Comparison of ENCODE assay signal across 19 cellular contexts in genomic region chr10:115649217-115649616, GRCh38.
DNase-seq lines count a peak whose midpoint lies in the region; ATAC-seq, FAIRE-seq and TF ChIP-seq lines count a peak whose summit lies in the region.
"Had no signal": no experiment of that assay in that cellular context is flagged by ENCODE, and none has a peak within 500 bp of the region (broad histone marks: within the 10 kb centered on the region; RNA-seq: fewer than 3 reads in every experiment).

No MANE protein-coding gene starts in this region.

- H3K9ac ChIP-seq in SK-N-SH = no peak overlapping the region
- H3K9ac ChIP-seq: GM23248 had no signal

- DNase-seq in NCI-H1694 treated with DMSO at 0.1 percent for 48 hours (lab: John Stamatoyannopoulos, UW) = peak; percentile 3
- DNase-seq in NCI-H1694 (lab: John Stamatoyannopoulos, UW) = no peak
- peak; percentile 39 for DNase-seq in NCI-H69 (lab: John Stamatoyannopoulos, UW)
- DNase-seq in SK-N-SH = peak; percentile 11
- DNase-seq in nucleus accumbens (lab: John Stamatoyannopoulos, UW) = no peak
- no peak for DNase-seq in SIG-M5 treated with dmso at 0.1 percent for 504 hours (lab: John Stamatoyannopoulos, UW; ENCODE audit: unreplicated experiment)
- no peak for DNase-seq in naive thymus-derived CD8-positive, alpha-beta T cell
- DNase-seq: C1 segment of cervical spinal cord; Calu3; CD4-positive, alpha-beta memory T cell; COR-L47; DND-41; GM23248; H9 had no signal

- no peak for TF ChIP-seq CTCF in SK-N-SH (IDR thresholded peaks at IDR 0.05)

- no peaks in the 10 kb centered on the region for H3K79me2 ChIP-seq in SK-N-SH (ENCODE audit: insufficient read depth)

- peaks cover 0 to 4% (median 0%) of the 10 kb centered on the region in 9 donors for H3K9me3 Mint-ChIP-seq in naive thymus-derived CD8-positive, alpha-beta T cell
- H3K9me3 Mint-ChIP-seq: H9 had no signal

- H3K27ac Mint-ChIP-seq in naive thymus-derived CD8-positive, alpha-beta T cell = no peak overlapping the region
- H3K27ac Mint-ChIP-seq: CD4-positive, alpha-beta memory T cell; H9 had no signal

- H3K4me1 ChIP-seq in SK-N-SH (ENCODE audit: control insufficient read depth in 1 of 2, insufficient read depth in 2 of 2, low read depth in 1 of 2, low read length in 1 of 2) = no peaks in the 10 kb centered on the region; a peak in 1 of 4 replicates

- H3K9me3 ChIP-seq in SK-N-SH = no peaks in the 10 kb centered on the region

- H3K4me3 Mint-ChIP-seq in naive thymus-derived CD8-positive, alpha-beta T cell = no peak overlapping the region
- H3K4me3 Mint-ChIP-seq: CD4-positive, alpha-beta memory T cell; H9 had no signal

- no peaks in the 10 kb centered on the region for H4K20me1 ChIP-seq in SK-N-SH (ENCODE audit: insufficient read depth)

- no peaks in the 10 kb centered on the region for H3K27me3 ChIP-seq in SK-N-SH (ENCODE audit: insufficient read depth)

- H3K27me3 Mint-ChIP-seq in naive thymus-derived CD8-positive, alpha-beta T cell = no peaks in the 10 kb centered on the region
- H3K27me3 Mint-ChIP-seq: CD4-positive, alpha-beta memory T cell had no signal

- 9% methylated on average over 3 of the region's 3 CpGs for WGBS in SK-N-SH (ENCODE audit: low lambda C conversion rate)

- peak; percentile 9 for FAIRE-seq in islet of Langerhans (lab: Jason Lieb, UNC)
- FAIRE-seq: G401.6, GM12892, H1 had no signal

- no peak for TF ChIP-seq RAD21 in SK-N-SH (IDR thresholded peaks at IDR 0.05; ENCODE audit: low read length)

- H3K9me2 ChIP-seq in SK-N-SH = no peaks in the 10 kb centered on the region

- H2AFZ ChIP-seq in SK-N-SH (ENCODE audit: low read depth) = no peak overlapping the region
- H2AFZ ChIP-seq: GM23248 had no signal

- no peak for ATAC-seq in naive thymus-derived CD8-positive, alpha-beta T cell
- ATAC-seq: HCT116 had no signal

- H3K27ac ChIP-seq in SK-N-SH (ENCODE audit: low read depth in 2 of 2, low read length in 1 of 2) = no peak overlapping the region
- H3K27ac ChIP-seq: GM23248 had no signal

- H3K4me3 ChIP-seq in SK-N-SH (ENCODE audit: low read depth in 2 of 2, low read length in 1 of 2) = no peak overlapping the region
- H3K4me3 ChIP-seq: GM23248 had no signal

- no peaks in the 10 kb centered on the region for H3K4me1 Mint-ChIP-seq in naive thymus-derived CD8-positive, alpha-beta T cell
- H3K4me1 Mint-ChIP-seq: CD4-positive, alpha-beta memory T cell had no signal

- TF ChIP-seq EP300 in SK-N-SH (IDR thresholded peaks at IDR 0.05; ENCODE audit: borderline replicate concordance in 1 of 2, low read depth in 1 of 2, low read length in 1 of 2) = peak in 1 of 2 experiments; percentile 35; a peak in 1 of 4 replicates

- no peak overlapping the region for H3K4me2 ChIP-seq in SK-N-SH

- H3K36me3 Mint-ChIP-seq in naive thymus-derived CD8-positive, alpha-beta T cell = no peaks in the 10 kb centered on the region
- H3K36me3 Mint-ChIP-seq: CD4-positive, alpha-beta memory T cell had no signal

- CTCF ChIA-PET in SK-N-SH (lab: Yijun Ruan, JAX) = interaction anchor here (0.9 to 1.4 kb wide), 2 partner anchors 12 to 58 kb away, joined by 3 read pairs; no protein-coding TSS in a partner anchor

- H3K36me3 ChIP-seq in SK-N-SH (replicated peaks in 1 of 2; ENCODE audit: control insufficient read depth in 1 of 2, insufficient read depth in 2 of 2, low read length in 1 of 2) = no peaks in the 10 kb centered on the region

- POLR2A ChIA-PET in SK-N-SH (lab: Yijun Ruan, JAX) = no interaction called here
- POLR2A ChIA-PET in naive thymus-derived CD8-positive, alpha-beta T cell (lab: Charles Lee) = no interaction called here

- H3F3A ChIP-seq in SK-N-SH (replicated peaks; ENCODE audit: insufficient read depth) = no peaks in the 10 kb centered on the region

TF ChIP-seq in SK-N-SH, 30 proteins besides CTCF, POLR2A, EP300 and RAD21:
- TF ChIP-seq GATA2 (CRISPR knock-in tag; IDR thresholded peaks at IDR 0.05) (peak; percentile 21; the same call in 1 of the 2 replicates), TEAD4 (IDR thresholded peaks at IDR 0.05; ENCODE audit: borderline replicate concordance, insufficient read depth) (no peak), ZBTB33 (IDR thresholded peaks at IDR 0.05; ENCODE audit: borderline replicate concordance, low read depth) (no peak)

Comparison
In these comparisons a context has a peak if more than half of its experiments do, and no peak if none do; other contexts are left out.
1. DNase-seq: peak in NCI-H1694 treated with DMSO at 0.1 percent for 48 hours (single experiment), NCI-H69 (single experiment) and SK-N-SH (single experiment); none in NCI-H1694 (single experiment), nucleus accumbens (0 of 56), SIG-M5 treated with dmso at 0.1 percent for 504 hours (single experiment) and naive thymus-derived CD8-positive, alpha-beta T cell (0 of 10).